Comparison of ENCODE assay signal across 8 cellular contexts in genomic region chr4:25377572-25377882, GRCh38. TPM values are rescaled to one million over a fixed set of nuclear protein-coding genes. Genes with fewer than 3 reads are reported as not detected.
DNase-seq lines count a peak whose midpoint lies in the region; ATAC-seq and TF ChIP-seq lines count a peak whose summit lies in the region.

No MANE protein-coding gene starts in this region.

- H3K9me2 ChIP-seq in MM.1S (replicated peaks; ENCODE audit: insufficient read depth, low read length) = no peaks in the 10 kb centered on the region

- H3K36me3 ChIP-seq in A673 (ENCODE audit: insufficient read depth, low read length, poor library complexity, severe bottlenecking) (peaks cover 14% of the 10 kb centered on the region), MM.1S (replicated peaks; ENCODE audit: insufficient read depth, low read length) (peaks cover 3% of the 10 kb centered on the region; the same call in 1 of the 2 replicates), neutrophil (peaks cover 17% of the 10 kb centered on the region)
- peaks cover 3% of the 10 kb centered on the region for H3K36me3 ChIP-seq in effector memory CD4-positive, alpha-beta T cell (ENCODE audit: control insufficient read depth, insufficient read depth, low read length)

- POLR2A ChIA-PET in A673 (lab: Charles Lee; ENCODE audit: low non-redundant PET) = interaction anchor here (0.6 kb wide), 1 partner anchor 13 kb away, joined by 3 read pairs; no protein-coding TSS in a partner anchor

- peak overlapping the region; percentile 85 for H2AFZ ChIP-seq in MM.1S (ENCODE audit: low read length)

- H3K9ac ChIP-seq in MM.1S (ENCODE audit: low read length) = peak overlapping the region; percentile 76

- H3K27me3 ChIP-seq in A673 (replicated peaks; ENCODE audit: insufficient read depth, low read depth, low read length, poor library complexity) (no peaks in the 10 kb centered on the region), MM.1S (replicated peaks; ENCODE audit: insufficient read depth, low read length) (no peaks in the 10 kb centered on the region), neutrophil (peaks cover 8% of the 10 kb centered on the region)
- no peaks in the 10 kb centered on the region for H3K27me3 ChIP-seq in effector memory CD4-positive, alpha-beta T cell (replicated peaks; ENCODE audit: control insufficient read depth, insufficient read depth, low read length, poor library complexity, severe bottlenecking)

- H4K20me1 ChIP-seq in MM.1S (ENCODE audit: insufficient read depth, low read length) = no peaks in the 10 kb centered on the region

- BruUV-seq in A673 (replicated peaks; lab: Mats Ljungman, UMichigan) = TSS peak; percentile 58

- H3K9me3 ChIP-seq in A673 (ENCODE audit: low read depth, low read length, poor library complexity, severe bottlenecking) (no peaks in the 10 kb centered on the region), MM.1S (replicated peaks; ENCODE audit: insufficient read depth, low read length) (no peaks in the 10 kb centered on the region), neutrophil (no peaks in the 10 kb centered on the region)
- H3K9me3 ChIP-seq in effector memory CD4-positive, alpha-beta T cell (ENCODE audit: control insufficient read depth, low read length) = no peaks in the 10 kb centered on the region

- no peak for DNase-seq in A673 (ENCODE audit: low spot score)
- DNase-seq in MM.1S = peak; percentile 26
- DNase-seq in effector memory CD4-positive, alpha-beta T cell = no peak
- no peak for DNase-seq in stimulated activated CD4-positive, alpha-beta T cell treated with anti-CD3 and anti-CD28 coated beads, Interleukin-2, amount 100 ng/mL, for 24 hours
- DNase-seq in posterior vena cava (ENCODE audit: low spot score) = no peak

- peaks cover 13% of the 10 kb centered on the region for H3F3A ChIP-seq in MM.1S (ENCODE audit: insufficient read depth, low read length)

- peak; percentile 12 for ATAC-seq in GM19351 (IDR thresholded peaks at IDR 0.05; ENCODE audit: unreplicated experiment)
- ATAC-seq in GM19467 (IDR thresholded peaks at IDR 0.05; ENCODE audit: unreplicated experiment) = no peak

- peaks cover 25% of the 10 kb centered on the region for H3K79me2 ChIP-seq in MM.1S (ENCODE audit: low read length)

- H3K4me3 ChIP-seq in A673 (ENCODE audit: low read depth, low read length, poor library complexity, severe bottlenecking) (peak overlapping the region; percentile 80), MM.1S (ENCODE audit: low read length) (peak overlapping the region; percentile 66), neutrophil (ENCODE audit: low read depth in 1 of 2, low read length in 1 of 2) (peak overlapping the region; percentile 85 to 89)
- H3K4me3 ChIP-seq in effector memory CD4-positive, alpha-beta T cell (ENCODE audit: insufficient read depth, low read depth, low read length, poor library complexity, severe bottlenecking) = peak overlapping the region; percentile 91

- H3K4me2 ChIP-seq in MM.1S (ENCODE audit: low read depth, low read length) = peak overlapping the region; percentile 64

- H3K4me1 ChIP-seq in A673 (ENCODE audit: insufficient read depth, low read length, poor library complexity, severe bottlenecking) (peaks cover 6% of the 10 kb centered on the region), MM.1S (ENCODE audit: low read length) (0 out of 2 replicates have a peak, but pooled peaks cover 10% of the 10 kb centered on the region), neutrophil (ENCODE audit: control insufficient read depth in 1 of 2, insufficient read depth in 1 of 2, low read depth in 1 of 2, low read length in 1 of 2) (peaks cover 20 to 22% of the 10 kb centered on the region in 2 experiments)
- peaks cover 7% of the 10 kb centered on the region for H3K4me1 ChIP-seq in effector memory CD4-positive, alpha-beta T cell (ENCODE audit: control insufficient read depth, insufficient read depth, low read length, poor library complexity, severe bottlenecking)

- TF ChIP-seq CTCF in A673 (conservative IDR thresholded peaks at IDR 0.05; ENCODE audit: low read depth, low read length) (no peak), MM.1S (IDR thresholded peaks at IDR 0.05; ENCODE audit: low read length) (no peak), neutrophil (IDR thresholded peaks at IDR 0.05) (no peak)

- intact Hi-C loops in A673 (cut with micrococcal nuclease; ENCODE audit: unreplicated experiment) = no loop called here
- intact Hi-C loops in posterior vena cava (cut with DNase I) = no loop called here

- H3K27ac ChIP-seq in A673 (ENCODE audit: low read depth, low read length, poor library complexity, severe bottlenecking) = peak overlapping the region; percentile 75
- peak overlapping the region; percentile 24; the same call in 1 of the 2 replicates for H3K27ac ChIP-seq in MM.1S (ENCODE audit: low read length)
- H3K27ac ChIP-seq in effector memory CD4-positive, alpha-beta T cell (ENCODE audit: insufficient read depth, low read length, poor library complexity, severe bottlenecking) = peak overlapping the region; percentile 56
- peak overlapping the region; percentile 66 for H3K27ac ChIP-seq in neutrophil

- CTCF ChIA-PET in A673 (lab: Charles Lee) = interaction anchor here (0.6 kb wide), 1 partner anchor 874 kb away, joined by 3 read pairs; no protein-coding TSS in a partner anchor

RNA-seq across cellular contexts. Expression of gene ANAPC4, which starts 0.5 kb away (rescaled TPM):
- total RNA-seq in A673 (2021) = 37.9 and 42.8 TPM in 2 replicates
- total RNA-seq in posterior vena cava = 10 to 100 TPM; 23.3 to 26.1 TPM

Comparison
In these comparisons a context has a peak if more than half of its experiments do, and no peak if none do; other contexts are left out.
1. H3K27ac ChIP-seq: peak in every context shown above with its lines; median percentile 75 in A673; 66 in neutrophil; 56 in effector memory CD4-positive, alpha-beta T cell; 24 in MM.1S.